ENCODE assay signal across 1 cellular context in the genomic region with DNA sequence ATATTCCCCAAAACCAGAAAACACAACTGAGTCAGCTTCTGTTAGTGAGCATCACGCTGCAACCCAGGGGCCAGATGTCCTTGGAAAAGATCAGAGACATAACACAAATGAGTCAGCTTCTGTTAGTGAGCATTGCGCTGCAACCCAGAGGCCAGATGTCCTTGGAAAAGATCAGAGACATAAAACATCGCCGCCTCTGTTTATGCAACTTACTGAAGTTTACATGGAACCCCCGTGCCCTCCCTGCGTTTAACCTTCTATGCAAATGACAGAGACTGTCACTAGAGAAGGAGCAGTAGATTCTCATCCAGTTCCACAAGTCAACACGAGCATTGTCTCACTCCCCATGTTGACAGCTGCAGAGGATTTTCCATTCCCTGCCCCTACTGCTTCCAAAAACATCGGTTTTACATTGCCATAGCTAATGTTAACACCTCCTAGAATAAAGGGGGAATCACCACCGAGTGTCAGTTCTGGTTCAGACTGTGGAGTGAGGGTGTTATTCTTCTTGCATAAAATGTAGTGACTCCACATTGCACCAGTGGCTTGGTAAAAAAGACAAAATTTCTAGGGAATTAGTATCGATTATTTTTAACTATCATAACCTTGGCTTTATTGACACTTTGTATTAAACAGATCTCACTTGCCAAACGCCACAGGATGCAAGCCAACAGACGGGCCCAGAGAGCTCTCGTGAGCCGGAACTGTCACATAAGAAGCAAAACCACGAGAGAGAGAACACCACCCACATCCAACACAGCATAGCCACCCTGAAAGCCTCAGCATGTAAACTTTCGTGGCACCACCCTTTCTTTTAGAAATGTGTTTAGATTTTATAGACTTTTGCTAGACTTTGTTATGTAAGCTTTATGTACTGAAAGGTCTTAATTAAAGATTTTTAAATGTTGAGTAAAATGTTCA.
A peak's percentile ranks its signal among the peaks of the same experiment; 100 is the strongest.
TF ChIP-seq lines count a peak whose summit lies in the region.

No MANE protein-coding gene starts in this region.

TF ChIP-seq in HepG2, 621 proteins besides CTCF, POLR2A, EP300 and RAD21 (continued from another document and continues in another):
- TF ChIP-seq, protein P1, sequence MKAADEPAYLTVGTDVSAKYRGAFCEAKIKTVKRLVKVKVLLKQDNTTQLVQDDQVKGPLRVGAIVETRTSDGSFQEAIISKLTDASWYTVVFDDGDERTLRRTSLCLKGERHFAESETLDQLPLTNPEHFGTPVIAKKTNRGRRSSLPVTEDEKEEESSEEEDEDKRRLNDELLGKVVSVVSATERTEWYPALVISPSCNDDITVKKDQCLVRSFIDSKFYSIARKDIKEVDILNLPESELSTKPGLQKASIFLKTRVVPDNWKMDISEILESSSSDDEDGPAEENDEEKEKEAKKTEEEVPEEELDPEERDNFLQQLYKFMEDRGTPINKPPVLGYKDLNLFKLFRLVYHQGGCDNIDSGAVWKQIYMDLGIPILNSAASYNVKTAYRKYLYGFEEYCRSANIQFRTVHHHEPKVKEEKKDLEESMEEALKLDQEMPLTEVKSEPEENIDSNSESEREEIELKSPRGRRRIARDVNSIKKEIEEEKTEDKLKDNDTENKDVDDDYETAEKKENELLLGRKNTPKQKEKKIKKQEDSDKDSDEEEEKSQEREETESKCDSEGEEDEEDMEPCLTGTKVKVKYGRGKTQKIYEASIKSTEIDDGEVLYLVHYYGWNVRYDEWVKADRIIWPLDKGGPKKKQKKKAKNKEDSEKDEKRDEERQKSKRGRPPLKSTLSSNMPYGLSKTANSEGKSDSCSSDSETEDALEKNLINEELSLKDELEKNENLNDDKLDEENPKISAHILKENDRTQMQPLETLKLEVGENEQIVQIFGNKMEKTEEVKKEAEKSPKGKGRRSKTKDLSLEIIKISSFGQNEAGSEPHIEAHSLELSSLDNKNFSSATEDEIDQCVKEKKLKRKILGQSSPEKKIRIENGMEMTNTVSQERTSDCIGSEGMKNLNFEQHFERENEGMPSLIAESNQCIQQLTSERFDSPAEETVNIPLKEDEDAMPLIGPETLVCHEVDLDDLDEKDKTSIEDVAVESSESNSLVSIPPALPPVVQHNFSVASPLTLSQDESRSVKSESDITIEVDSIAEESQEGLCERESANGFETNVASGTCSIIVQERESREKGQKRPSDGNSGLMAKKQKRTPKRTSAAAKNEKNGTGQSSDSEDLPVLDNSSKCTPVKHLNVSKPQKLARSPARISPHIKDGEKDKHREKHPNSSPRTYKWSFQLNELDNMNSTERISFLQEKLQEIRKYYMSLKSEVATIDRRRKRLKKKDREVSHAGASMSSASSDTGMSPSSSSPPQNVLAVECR (CRISPR knock-in tag; IDR thresholded peaks at IDR 0.05; ENCODE audit: borderline replicate concordance), result peak; percentile 78; the same call in 1 of the 2 replicates
- TF ChIP-seq ZNF460 (CRISPR knock-in tag; IDR thresholded peaks at IDR 0.05; ENCODE audit: borderline replicate concordance) (no peak), ZNF264 (CRISPR knock-in tag; IDR thresholded peaks at IDR 0.05) (peak; percentile 93), ELF1 (CRISPR knock-in tag; IDR thresholded peaks at IDR 0.05) (peak; percentile 50; the same call in 1 of the 2 replicates), ZNF33A (CRISPR knock-in tag; IDR thresholded peaks at IDR 0.05; ENCODE audit: borderline replicate concordance) (no peak), ZMYM2 (CRISPR knock-in tag; IDR thresholded peaks at IDR 0.05) (0 out of 2 replicates have a peak, but pooled peaks have one; percentile 37), RCOR2 (CRISPR knock-in tag; IDR thresholded peaks at IDR 0.05) (no peak; the same call in none of the 2 replicates), ZNF430 (CRISPR knock-in tag; IDR thresholded peaks at IDR 0.05) (peak; percentile 92; the same call in 1 of the 2 replicates), TBL1XR1 (IDR thresholded peaks at IDR 0.05; ENCODE audit: borderline replicate concordance, low read length, partially characterized antibody) (peak; percentile 92), EED (CRISPR knock-in tag; IDR thresholded peaks at IDR 0.05) (no peak), ZBTB20 (CRISPR knock-in tag; IDR thresholded peaks at IDR 0.05; ENCODE audit: borderline replicate concordance, low read depth) (peak; percentile 81; the same call in 1 of the 2 replicates), SP5 (CRISPR knock-in tag; IDR thresholded peaks at IDR 0.05; ENCODE audit: borderline replicate concordance, low read depth) (peak; percentile 92), THYN1 (CRISPR knock-in tag; IDR thresholded peaks at IDR 0.05; ENCODE audit: borderline replicate concordance, low read depth) (no peak), KLF13 (CRISPR knock-in tag; IDR thresholded peaks at IDR 0.05) (no peak), ZNF616 (CRISPR knock-in tag; IDR thresholded peaks at IDR 0.05; ENCODE audit: low read depth) (no peak), FOXK2 (IDR thresholded peaks at IDR 0.05) (peak; percentile 92), MED1 (CRISPR knock-in tag; IDR thresholded peaks at IDR 0.05) (peak; percentile 98), ZSCAN31 (CRISPR knock-in tag; IDR thresholded peaks at IDR 0.05; ENCODE audit: low read depth) (peak; percentile 88), CBFB (CRISPR knock-in tag; IDR thresholded peaks at IDR 0.05) (peak; percentile 64; the same call in 1 of the 2 replicates), ZNF256 (CRISPR knock-in tag; conservative IDR thresholded peaks at IDR 0.05) (peak; percentile 36; the same call in 1 of the 2 replicates), ZNF790 (CRISPR knock-in tag; IDR thresholded peaks at IDR 0.05; ENCODE audit: borderline replicate concordance) (peak; percentile 6; the same call in 1 of the 2 replicates), IKZF1 (IDR thresholded peaks at IDR 0.05) (no peak), ZNF768 (CRISPR knock-in tag; IDR thresholded peaks at IDR 0.05) (no peak; the same call in 1 of the 2 replicates), CEBPB (IDR thresholded peaks at IDR 0.05; ENCODE audit: borderline replicate concordance, low read depth, low read length) (peak; percentile 95)
- TF ChIP-seq, protein P2, sequence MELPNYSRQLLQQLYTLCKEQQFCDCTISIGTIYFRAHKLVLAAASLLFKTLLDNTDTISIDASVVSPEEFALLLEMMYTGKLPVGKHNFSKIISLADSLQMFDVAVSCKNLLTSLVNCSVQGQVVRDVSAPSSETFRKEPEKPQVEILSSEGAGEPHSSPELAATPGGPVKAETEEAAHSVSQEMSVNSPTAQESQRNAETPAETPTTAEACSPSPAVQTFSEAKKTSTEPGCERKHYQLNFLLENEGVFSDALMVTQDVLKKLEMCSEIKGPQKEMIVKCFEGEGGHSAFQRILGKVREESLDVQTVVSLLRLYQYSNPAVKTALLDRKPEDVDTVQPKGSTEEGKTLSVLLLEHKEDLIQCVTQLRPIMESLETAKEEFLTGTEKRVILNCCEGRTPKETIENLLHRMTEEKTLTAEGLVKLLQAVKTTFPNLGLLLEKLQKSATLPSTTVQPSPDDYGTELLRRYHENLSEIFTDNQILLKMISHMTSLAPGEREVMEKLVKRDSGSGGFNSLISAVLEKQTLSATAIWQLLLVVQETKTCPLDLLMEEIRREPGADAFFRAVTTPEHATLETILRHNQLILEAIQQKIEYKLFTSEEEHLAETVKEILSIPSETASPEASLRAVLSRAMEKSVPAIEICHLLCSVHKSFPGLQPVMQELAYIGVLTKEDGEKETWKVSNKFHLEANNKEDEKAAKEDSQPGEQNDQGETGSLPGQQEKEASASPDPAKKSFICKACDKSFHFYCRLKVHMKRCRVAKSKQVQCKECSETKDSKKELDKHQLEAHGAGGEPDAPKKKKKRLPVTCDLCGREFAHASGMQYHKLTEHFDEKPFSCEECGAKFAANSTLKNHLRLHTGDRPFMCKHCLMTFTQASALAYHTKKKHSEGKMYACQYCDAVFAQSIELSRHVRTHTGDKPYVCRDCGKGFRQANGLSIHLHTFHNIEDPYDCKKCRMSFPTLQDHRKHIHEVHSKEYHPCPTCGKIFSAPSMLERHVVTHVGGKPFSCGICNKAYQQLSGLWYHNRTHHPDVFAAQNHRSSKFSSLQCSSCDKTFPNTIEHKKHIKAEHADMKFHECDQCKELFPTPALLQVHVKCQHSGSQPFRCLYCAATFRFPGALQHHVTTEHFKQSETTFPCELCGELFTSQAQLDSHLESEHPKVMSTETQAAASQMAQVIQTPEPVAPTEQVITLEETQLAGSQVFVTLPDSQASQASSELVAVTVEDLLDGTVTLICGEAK (IDR thresholded peaks at IDR 0.05), result no peak
- TF ChIP-seq, protein P2 (CRISPR knock-in tag; IDR thresholded peaks at IDR 0.05), result peak; percentile 22; the same call in 1 of the 2 replicates
- TF ChIP-seq, protein P3, sequence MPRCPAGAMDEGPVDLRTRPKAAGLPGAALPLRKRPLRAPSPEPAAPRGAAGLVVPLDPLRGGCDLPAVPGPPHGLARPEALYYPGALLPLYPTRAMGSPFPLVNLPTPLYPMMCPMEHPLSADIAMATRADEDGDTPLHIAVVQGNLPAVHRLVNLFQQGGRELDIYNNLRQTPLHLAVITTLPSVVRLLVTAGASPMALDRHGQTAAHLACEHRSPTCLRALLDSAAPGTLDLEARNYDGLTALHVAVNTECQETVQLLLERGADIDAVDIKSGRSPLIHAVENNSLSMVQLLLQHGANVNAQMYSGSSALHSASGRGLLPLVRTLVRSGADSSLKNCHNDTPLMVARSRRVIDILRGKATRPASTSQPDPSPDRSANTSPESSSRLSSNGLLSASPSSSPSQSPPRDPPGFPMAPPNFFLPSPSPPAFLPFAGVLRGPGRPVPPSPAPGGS (CRISPR knock-in tag; IDR thresholded peaks at IDR 0.05), result no peak
- TF ChIP-seq, protein P4, sequence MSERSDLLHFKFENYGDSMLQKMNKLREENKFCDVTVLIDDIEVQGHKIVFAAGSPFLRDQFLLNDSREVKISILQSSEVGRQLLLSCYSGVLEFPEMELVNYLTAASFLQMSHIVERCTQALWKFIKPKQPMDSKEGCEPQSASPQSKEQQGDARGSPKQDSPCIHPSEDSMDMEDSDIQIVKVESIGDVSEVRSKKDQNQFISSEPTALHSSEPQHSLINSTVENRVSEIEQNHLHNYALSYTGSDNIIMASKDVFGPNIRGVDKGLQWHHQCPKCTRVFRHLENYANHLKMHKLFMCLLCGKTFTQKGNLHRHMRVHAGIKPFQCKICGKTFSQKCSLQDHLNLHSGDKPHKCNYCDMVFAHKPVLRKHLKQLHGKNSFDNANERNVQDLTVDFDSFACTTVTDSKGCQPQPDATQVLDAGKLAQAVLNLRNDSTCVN (CRISPR knock-in tag; IDR thresholded peaks at IDR 0.05; ENCODE audit: borderline replicate concordance), result 0 out of 2 replicates have a peak, but pooled peaks have one; percentile 66
- TF ChIP-seq, protein P5, sequence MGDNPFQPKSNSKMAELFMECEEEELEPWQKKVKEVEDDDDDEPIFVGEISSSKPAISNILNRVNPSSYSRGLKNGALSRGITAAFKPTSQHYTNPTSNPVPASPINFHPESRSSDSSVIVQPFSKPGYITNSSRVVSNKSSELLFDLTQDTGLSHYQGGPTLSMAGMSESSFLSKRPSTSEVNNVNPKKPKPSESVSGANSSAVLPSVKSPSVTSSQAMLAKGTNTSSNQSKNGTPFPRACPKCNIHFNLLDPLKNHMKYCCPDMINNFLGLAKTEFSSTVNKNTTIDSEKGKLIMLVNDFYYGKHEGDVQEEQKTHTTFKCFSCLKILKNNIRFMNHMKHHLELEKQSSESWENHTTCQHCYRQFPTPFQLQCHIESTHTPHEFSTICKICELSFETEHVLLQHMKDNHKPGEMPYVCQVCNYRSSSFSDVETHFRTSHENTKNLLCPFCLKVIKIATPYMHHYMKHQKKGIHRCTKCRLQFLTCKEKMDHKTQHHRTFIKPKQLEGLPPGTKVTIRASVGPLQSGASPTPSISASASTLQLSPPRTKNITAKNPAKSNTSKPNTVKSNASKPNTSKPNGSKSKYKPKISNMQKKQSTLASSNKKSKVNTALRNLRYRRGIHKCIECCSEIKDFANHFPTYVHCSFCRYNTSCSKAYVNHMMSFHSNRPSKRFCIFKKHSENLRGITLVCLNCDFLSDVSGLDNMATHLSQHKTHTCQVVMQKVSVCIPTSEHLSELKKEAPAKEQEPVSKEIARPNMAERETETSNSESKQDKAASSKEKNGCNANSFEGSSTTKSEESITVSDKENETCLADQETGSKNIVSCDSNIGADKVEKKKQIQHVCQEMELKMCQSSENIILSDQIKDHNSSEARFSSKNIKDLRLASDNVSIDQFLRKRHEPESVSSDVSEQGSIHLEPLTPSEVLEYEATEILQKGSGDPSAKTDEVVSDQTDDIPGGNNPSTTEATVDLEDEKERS (CRISPR knock-in tag; IDR thresholded peaks at IDR 0.05), result peak; percentile 84
- TF ChIP-seq, protein P6, sequence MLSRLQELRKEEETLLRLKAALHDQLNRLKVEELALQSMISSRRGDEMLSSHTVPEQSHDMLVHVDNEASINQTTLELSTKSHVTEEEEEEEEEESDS (CRISPR knock-in tag; IDR thresholded peaks at IDR 0.05; ENCODE audit: borderline replicate concordance), result 0 out of 2 replicates have a peak, but pooled peaks have one; percentile 72
- TF ChIP-seq, protein P7, sequence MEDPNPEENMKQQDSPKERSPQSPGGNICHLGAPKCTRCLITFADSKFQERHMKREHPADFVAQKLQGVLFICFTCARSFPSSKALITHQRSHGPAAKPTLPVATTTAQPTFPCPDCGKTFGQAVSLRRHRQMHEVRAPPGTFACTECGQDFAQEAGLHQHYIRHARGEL (CRISPR knock-in tag; IDR thresholded peaks at IDR 0.05), result no peak
- TF ChIP-seq, protein P8, sequence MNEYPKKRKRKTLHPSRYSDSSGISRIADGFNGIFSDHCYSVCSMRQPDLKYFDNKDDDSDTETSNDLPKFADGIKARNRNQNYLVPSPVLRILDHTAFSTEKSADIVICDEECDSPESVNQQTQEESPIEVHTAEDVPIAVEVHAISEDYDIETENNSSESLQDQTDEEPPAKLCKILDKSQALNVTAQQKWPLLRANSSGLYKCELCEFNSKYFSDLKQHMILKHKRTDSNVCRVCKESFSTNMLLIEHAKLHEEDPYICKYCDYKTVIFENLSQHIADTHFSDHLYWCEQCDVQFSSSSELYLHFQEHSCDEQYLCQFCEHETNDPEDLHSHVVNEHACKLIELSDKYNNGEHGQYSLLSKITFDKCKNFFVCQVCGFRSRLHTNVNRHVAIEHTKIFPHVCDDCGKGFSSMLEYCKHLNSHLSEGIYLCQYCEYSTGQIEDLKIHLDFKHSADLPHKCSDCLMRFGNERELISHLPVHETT (CRISPR knock-in tag; conservative IDR thresholded peaks at IDR 0.05), result no peak
